In the genomic region with DNA sequence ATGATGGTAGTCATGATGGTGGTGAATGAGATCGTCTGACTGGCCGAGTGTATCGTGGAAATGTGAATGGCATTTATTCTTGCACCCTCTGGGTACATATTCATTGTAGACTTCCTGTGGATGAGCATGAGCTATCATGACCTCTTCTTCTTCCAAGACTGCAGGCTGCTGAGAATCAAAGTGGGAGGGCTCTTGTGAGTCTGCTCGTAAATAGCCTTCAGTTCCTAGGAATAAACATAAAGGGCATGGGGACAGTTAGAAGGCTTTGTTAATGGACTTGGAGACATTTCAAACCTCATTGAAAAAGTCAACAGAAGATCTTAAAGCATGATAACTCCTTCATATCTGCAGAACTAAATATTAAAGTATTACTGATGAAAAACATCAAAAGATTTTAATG, we compare ENCODE assay signal across 20 cellular contexts.
"Had no signal": no experiment of that assay in that cellular context is flagged by ENCODE, and none has a peak within 500 bp of the region (broad histone marks: within the 10 kb centered on the region; RNA-seq: fewer than 3 reads in every experiment).

No MANE protein-coding gene starts in this region.

- H3K4me3 ChIP-seq: K562 had no signal

- DNase-seq: Kasumi-1, NCI-H1092 treated with DMSO at 0.1 percent for 48 hours, NCI-H1436, NCI-H187, NCI-H2029, NCI-H2081 treated with DMSO at 0.1 percent for 48 hours, NCI-H2171, NCI-H226, NCI-H446, NCI-H510A, NCI-H524 treated with DMSO at 0.1 percent for 48 hours, NCI-H69, NCI-H774, SHP77, T-helper 1 cell had no signal

- ATAC-seq: K562, SK-N-SH treated with all-trans-retinoic acid at 6 μM for 48 hours had no signal

- H3K4me2 ChIP-seq: KMS-11 had no signal

- H3K27ac ChIP-seq: HL-60, KMS-11, RWPE1 had no signal

- H3K9ac ChIP-seq: KMS-11 had no signal
